ENCODE assay signal across 1 cellular context in genomic region chr11:44199816-44200215, GRCh38.
TF ChIP-seq lines count a peak whose summit lies in the region.

No MANE protein-coding gene starts in this region.

TF ChIP-seq in IMR-90, 13 proteins besides CTCF, POLR2A, EP300 and RAD21:
- TF ChIP-seq RCOR1 (IDR thresholded peaks at IDR 0.05; ENCODE audit: insufficient replicate concordance, low read length) (no peak), SMC3 (IDR thresholded peaks at IDR 0.05; ENCODE audit: low read depth, low read length) (no peak), MXI1 (IDR thresholded peaks at IDR 0.05; ENCODE audit: borderline replicate concordance, low read depth, low read length) (no peak), CEBPB (IDR thresholded peaks at IDR 0.05; ENCODE audit: low read depth, low read length) (no peak), NFE2L2 (IDR thresholded peaks at IDR 0.05; ENCODE audit: low read depth, low read length) (no peak), FOS (IDR thresholded peaks at IDR 0.05; ENCODE audit: low read depth, low read length) (no peak), USF2 (IDR thresholded peaks at IDR 0.05; ENCODE audit: low read depth, low read length) (no peak), RFX5 (IDR thresholded peaks at IDR 0.05; ENCODE audit: low read depth, low read length) (no peak), MAFK (IDR thresholded peaks at IDR 0.05; ENCODE audit: low read depth, low read length) (no peak)
